Comparison of ENCODE assay signal across 1 cellular context in genomic region chr9:111605041-111605559, GRCh38.
TF ChIP-seq lines count a peak whose summit lies in the region.

No MANE protein-coding gene starts in this region.

TF ChIP-seq in liver, 16 proteins besides CTCF, POLR2A, EP300 and RAD21 (continued from another document):
- TF ChIP-seq REST (IDR thresholded peaks at IDR 0.05) (peak; percentile 51), MAX (IDR thresholded peaks at IDR 0.05) (peak; percentile 36), YY1 (IDR thresholded peaks at IDR 0.05) (peak; percentile 93), GABPA (IDR thresholded peaks at IDR 0.05 in 1 of 2, conservative IDR thresholded peaks at IDR 0.05 in 1 of 2) (no peak), EGR1 (IDR thresholded peaks at IDR 0.05; ENCODE audit: low read depth in 2 of 2) (no peak)
